ENCODE assay signal across 1 cellular context in genomic region chr3:9947025-9947995, GRCh38.
A peak's percentile ranks its signal among the peaks of the same experiment; 100 is the strongest.
TF ChIP-seq lines count a peak whose summit lies in the region.

No MANE protein-coding gene starts in this region.

TF ChIP-seq in HepG2, 621 proteins besides CTCF, POLR2A, EP300 and RAD21 (continued from another document and continues in another):
- TF ChIP-seq, protein P1, sequence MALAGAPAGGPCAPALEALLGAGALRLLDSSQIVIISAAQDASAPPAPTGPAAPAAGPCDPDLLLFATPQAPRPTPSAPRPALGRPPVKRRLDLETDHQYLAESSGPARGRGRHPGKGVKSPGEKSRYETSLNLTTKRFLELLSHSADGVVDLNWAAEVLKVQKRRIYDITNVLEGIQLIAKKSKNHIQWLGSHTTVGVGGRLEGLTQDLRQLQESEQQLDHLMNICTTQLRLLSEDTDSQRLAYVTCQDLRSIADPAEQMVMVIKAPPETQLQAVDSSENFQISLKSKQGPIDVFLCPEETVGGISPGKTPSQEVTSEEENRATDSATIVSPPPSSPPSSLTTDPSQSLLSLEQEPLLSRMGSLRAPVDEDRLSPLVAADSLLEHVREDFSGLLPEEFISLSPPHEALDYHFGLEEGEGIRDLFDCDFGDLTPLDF (CRISPR knock-in tag; IDR thresholded peaks at IDR 0.05), result no peak
- TF ChIP-seq TFE3 (CRISPR knock-in tag; IDR thresholded peaks at IDR 0.05) (peak; percentile 52; the same call in 1 of the 2 replicates), SMC3 (IDR thresholded peaks at IDR 0.05; ENCODE audit: low read length) (no peak), SUZ12 (IDR thresholded peaks at IDR 0.05; ENCODE audit: low read depth, low read length) (no peak), ZNF18 (CRISPR knock-in tag; IDR thresholded peaks at IDR 0.05; ENCODE audit: insufficient replicate concordance) (no peak), MAX (IDR thresholded peaks at IDR 0.05) (peak; percentile 98), STAT6 (CRISPR knock-in tag; IDR thresholded peaks at IDR 0.05; ENCODE audit: borderline replicate concordance) (no peak; the same call in 1 of the 2 replicates), STAT5B (CRISPR knock-in tag; IDR thresholded peaks at IDR 0.05) (no peak), MAFF (IDR thresholded peaks at IDR 0.05; ENCODE audit: low read depth, low read length) (no peak), ZBTB38 (CRISPR knock-in tag; IDR thresholded peaks at IDR 0.05) (peak; percentile 71), MEIS1 (CRISPR knock-in tag; IDR thresholded peaks at IDR 0.05; ENCODE audit: borderline replicate concordance) (peak; percentile 89), ZBTB1 (CRISPR knock-in tag; IDR thresholded peaks at IDR 0.05; ENCODE audit: borderline replicate concordance) (no peak), ZFP37 (CRISPR knock-in tag; IDR thresholded peaks at IDR 0.05; ENCODE audit: borderline replicate concordance) (no peak; the same call in 1 of the 2 replicates), ZNF839 (CRISPR knock-in tag; IDR thresholded peaks at IDR 0.05; ENCODE audit: borderline replicate concordance) (no peak; the same call in 1 of the 2 replicates), RBFOX2 (IDR thresholded peaks at IDR 0.05; ENCODE audit: low read depth, low read length) (peak; percentile 90), PCBP2 (optimal IDR thresholded peaks at IDR 0.05; ENCODE audit: low read depth, low read length, poor library complexity, severe bottlenecking) (no peak), ZNF672 (CRISPR knock-in tag; IDR thresholded peaks at IDR 0.05) (no peak), MXD3 (CRISPR knock-in tag; IDR thresholded peaks at IDR 0.05) (peak; percentile 72; the same call in 1 of the 2 replicates)
- TF ChIP-seq, protein P2, sequence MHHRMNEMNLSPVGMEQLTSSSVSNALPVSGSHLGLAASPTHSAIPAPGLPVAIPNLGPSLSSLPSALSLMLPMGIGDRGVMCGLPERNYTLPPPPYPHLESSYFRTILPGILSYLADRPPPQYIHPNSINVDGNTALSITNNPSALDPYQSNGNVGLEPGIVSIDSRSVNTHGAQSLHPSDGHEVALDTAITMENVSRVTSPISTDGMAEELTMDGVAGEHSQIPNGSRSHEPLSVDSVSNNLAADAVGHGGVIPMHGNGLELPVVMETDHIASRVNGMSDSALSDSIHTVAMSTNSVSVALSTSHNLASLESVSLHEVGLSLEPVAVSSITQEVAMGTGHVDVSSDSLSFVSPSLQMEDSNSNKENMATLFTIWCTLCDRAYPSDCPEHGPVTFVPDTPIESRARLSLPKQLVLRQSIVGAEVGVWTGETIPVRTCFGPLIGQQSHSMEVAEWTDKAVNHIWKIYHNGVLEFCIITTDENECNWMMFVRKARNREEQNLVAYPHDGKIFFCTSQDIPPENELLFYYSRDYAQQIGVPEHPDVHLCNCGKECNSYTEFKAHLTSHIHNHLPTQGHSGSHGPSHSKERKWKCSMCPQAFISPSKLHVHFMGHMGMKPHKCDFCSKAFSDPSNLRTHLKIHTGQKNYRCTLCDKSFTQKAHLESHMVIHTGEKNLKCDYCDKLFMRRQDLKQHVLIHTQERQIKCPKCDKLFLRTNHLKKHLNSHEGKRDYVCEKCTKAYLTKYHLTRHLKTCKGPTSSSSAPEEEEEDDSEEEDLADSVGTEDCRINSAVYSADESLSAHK (CRISPR knock-in tag; IDR thresholded peaks at IDR 0.05; ENCODE audit: borderline replicate concordance), result no peak
- TF ChIP-seq, protein P3, sequence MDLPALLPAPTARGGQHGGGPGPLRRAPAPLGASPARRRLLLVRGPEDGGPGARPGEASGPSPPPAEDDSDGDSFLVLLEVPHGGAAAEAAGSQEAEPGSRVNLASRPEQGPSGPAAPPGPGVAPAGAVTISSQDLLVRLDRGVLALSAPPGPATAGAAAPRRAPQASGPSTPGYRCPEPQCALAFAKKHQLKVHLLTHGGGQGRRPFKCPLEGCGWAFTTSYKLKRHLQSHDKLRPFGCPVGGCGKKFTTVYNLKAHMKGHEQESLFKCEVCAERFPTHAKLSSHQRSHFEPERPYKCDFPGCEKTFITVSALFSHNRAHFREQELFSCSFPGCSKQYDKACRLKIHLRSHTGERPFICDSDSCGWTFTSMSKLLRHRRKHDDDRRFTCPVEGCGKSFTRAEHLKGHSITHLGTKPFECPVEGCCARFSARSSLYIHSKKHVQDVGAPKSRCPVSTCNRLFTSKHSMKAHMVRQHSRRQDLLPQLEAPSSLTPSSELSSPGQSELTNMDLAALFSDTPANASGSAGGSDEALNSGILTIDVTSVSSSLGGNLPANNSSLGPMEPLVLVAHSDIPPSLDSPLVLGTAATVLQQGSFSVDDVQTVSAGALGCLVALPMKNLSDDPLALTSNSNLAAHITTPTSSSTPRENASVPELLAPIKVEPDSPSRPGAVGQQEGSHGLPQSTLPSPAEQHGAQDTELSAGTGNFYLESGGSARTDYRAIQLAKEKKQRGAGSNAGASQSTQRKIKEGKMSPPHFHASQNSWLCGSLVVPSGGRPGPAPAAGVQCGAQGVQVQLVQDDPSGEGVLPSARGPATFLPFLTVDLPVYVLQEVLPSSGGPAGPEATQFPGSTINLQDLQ (CRISPR knock-in tag; IDR thresholded peaks at IDR 0.05), result no peak
- TF ChIP-seq, protein P4, sequence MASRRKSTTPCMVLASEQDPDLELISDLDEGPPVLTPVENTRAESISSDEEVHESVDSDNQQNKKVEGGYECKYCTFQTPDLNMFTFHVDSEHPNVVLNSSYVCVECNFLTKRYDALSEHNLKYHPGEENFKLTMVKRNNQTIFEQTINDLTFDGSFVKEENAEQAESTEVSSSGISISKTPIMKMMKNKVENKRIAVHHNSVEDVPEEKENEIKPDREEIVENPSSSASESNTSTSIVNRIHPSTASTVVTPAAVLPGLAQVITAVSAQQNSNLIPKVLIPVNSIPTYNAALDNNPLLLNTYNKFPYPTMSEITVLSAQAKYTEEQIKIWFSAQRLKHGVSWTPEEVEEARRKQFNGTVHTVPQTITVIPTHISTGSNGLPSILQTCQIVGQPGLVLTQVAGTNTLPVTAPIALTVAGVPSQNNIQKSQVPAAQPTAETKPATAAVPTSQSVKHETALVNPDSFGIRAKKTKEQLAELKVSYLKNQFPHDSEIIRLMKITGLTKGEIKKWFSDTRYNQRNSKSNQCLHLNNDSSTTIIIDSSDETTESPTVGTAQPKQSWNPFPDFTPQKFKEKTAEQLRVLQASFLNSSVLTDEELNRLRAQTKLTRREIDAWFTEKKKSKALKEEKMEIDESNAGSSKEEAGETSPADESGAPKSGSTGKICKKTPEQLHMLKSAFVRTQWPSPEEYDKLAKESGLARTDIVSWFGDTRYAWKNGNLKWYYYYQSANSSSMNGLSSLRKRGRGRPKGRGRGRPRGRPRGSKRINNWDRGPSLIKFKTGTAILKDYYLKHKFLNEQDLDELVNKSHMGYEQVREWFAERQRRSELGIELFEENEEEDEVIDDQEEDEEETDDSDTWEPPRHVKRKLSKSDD (CRISPR knock-in tag; IDR thresholded peaks at IDR 0.05; ENCODE audit: low read depth), result 0 out of 2 replicates have a peak, but pooled peaks have one; percentile 67
- TF ChIP-seq, protein P5, sequence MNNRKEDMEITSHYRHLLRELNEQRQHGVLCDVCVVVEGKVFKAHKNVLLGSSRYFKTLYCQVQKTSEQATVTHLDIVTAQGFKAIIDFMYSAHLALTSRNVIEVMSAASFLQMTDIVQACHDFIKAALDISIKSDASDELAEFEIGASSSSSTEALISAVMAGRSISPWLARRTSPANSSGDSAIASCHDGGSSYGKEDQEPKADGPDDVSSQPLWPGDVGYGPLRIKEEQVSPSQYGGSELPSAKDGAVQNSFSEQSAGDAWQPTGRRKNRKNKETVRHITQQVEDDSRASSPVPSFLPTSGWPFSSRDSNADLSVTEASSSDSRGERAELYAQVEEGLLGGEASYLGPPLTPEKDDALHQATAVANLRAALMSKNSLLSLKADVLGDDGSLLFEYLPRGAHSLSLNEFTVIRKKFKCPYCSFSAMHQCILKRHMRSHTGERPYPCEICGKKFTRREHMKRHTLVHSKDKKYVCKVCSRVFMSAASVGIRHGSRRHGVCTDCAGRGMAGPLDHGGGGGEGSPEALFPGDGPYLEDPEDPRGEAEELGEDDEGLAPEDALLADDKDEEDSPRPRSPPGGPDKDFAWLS (CRISPR knock-in tag; IDR thresholded peaks at IDR 0.05; ENCODE audit: borderline replicate concordance), result no peak
- TF ChIP-seq, protein P6, sequence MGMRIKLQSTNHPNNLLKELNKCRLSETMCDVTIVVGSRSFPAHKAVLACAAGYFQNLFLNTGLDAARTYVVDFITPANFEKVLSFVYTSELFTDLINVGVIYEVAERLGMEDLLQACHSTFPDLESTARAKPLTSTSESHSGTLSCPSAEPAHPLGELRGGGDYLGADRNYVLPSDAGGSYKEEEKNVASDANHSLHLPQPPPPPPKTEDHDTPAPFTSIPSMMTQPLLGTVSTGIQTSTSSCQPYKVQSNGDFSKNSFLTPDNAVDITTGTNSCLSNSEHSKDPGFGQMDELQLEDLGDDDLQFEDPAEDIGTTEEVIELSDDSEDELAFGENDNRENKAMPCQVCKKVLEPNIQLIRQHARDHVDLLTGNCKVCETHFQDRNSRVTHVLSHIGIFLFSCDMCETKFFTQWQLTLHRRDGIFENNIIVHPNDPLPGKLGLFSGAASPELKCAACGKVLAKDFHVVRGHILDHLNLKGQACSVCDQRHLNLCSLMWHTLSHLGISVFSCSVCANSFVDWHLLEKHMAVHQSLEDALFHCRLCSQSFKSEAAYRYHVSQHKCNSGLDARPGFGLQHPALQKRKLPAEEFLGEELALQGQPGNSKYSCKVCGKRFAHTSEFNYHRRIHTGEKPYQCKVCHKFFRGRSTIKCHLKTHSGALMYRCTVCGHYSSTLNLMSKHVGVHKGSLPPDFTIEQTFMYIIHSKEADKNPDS (CRISPR knock-in tag; IDR thresholded peaks at IDR 0.05), result peak; percentile 15; the same call in 1 of the 2 replicates
- TF ChIP-seq, protein P7, sequence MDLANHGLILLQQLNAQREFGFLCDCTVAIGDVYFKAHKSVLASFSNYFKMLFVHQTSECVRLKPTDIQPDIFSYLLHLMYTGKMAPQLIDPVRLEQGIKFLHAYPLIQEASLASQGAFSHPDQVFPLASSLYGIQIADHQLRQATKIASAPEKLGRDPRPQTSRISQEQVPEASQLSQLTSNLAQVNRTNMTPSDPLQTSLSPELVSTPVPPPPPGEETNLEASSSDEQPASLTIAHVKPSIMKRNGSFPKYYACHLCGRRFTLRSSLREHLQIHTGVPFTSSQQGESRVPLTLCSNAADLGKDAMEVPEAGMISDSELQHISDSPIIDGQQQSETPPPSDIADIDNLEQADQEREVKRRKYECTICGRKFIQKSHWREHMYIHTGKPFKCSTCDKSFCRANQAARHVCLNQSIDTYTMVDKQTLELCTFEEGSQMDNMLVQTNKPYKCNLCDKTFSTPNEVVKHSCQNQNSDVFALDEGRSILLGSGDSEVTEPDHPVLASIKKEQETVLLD (CRISPR knock-in tag; IDR thresholded peaks at IDR 0.05; ENCODE audit: low read depth), result peak; percentile 44; the same call in 1 of the 2 replicates
